Comparison of ENCODE assay signal across 15 cellular contexts in genomic region chr22:17698948-17699347, GRCh38.
"Had no signal": no experiment of that assay in that cellular context is flagged by ENCODE, and none has a peak within 500 bp of the region (broad histone marks: within the 10 kb centered on the region; RNA-seq: fewer than 3 reads in every experiment).

No MANE protein-coding gene starts in this region.

- FAIRE-seq: colon, endometrium, pancreas had no signal

- ATAC-seq: gastroesophageal sphincter, heart right ventricle, left cardiac atrium, lower lobe of right lung, pancreas, T-cell had no signal

- H3K27ac ChIP-seq: gastroesophageal sphincter, lower lobe of right lung, pancreas, stomach, testis, VCaP had no signal

- H3K4me1 ChIP-seq: gastroesophageal sphincter, lower lobe of right lung, pancreas, testis had no signal

- H3K4me3 ChIP-seq: gastroesophageal sphincter, heart right ventricle, lower lobe of right lung, pancreas, stomach, testis had no signal

- H3K9me3 ChIP-seq: gastroesophageal sphincter, heart right ventricle, lower lobe of right lung, pancreas, stomach, testis had no signal

- H3K27me3 ChIP-seq: gastroesophageal sphincter, heart right ventricle, pancreas, stomach, testis had no signal

- DNase-seq: activated CD4-positive, alpha-beta T cell treated with anti-CD3 and anti-CD28 coated beads for 4 hours; activated naive CD4-positive, alpha-beta T cell treated with anti-CD3 and anti-CD28 coated beads, Interleukin-2, amount 10 ng/mL, durations not matched to agents 7 days and 5 days; heart right ventricle; left cardiac atrium; lower lobe of right lung; pancreas; stimulated activated CD4-positive, alpha-beta T cell treated with anti-CD3 and anti-CD28 coated beads, Interleukin-1b, Interleukin-23, amount 100 ng/mL, for 48 hours; stomach; T-cell; T-helper 9 cell; testis had no signal

- H3K36me3 ChIP-seq: pancreas had no signal
